In genomic region chr5:57983426-57983825, GRCh38 we compare ENCODE assay signal across 1 cellular context.
TF ChIP-seq lines count a peak whose summit lies in the region.

No MANE protein-coding gene starts in this region.

TF ChIP-seq in GM23338, 12 proteins besides CTCF, POLR2A, EP300 and RAD21 (continued from another document):
- TF ChIP-seq ZNF331 (CRISPR knock-in tag; IDR thresholded peaks at IDR 0.05; ENCODE audit: low read depth) (no peak), CREB1 (CRISPR knock-in tag; IDR thresholded peaks at IDR 0.05; ENCODE audit: low read depth) (no peak), STAT1 (IDR thresholded peaks at IDR 0.05; ENCODE audit: unreplicated experiment) (no peak), POLR2AphosphoS5 (IDR thresholded peaks at IDR 0.05; ENCODE audit: low read depth) (no peak)
